15 cellular contexts compared by ENCODE assay signal in genomic region chr18:8792688-8793316, GRCh38.
DNase-seq lines count a peak whose midpoint lies in the region; ATAC-seq, FAIRE-seq and TF ChIP-seq lines count a peak whose summit lies in the region.
"Had no signal": no experiment of that assay in that cellular context is flagged by ENCODE, and none has a peak within 500 bp of the region (broad histone marks: within the 10 kb centered on the region; RNA-seq: fewer than 3 reads in every experiment).

No MANE protein-coding gene starts in this region.

- no peak for DNase-seq in AG04450 (ENCODE audit: low read depth, low spot score)
- DNase-seq in H1 (ENCODE audit: low read depth in 1 of 2, low spot score in 2 of 2): no peak
- no peak for DNase-seq in trophoblast cell
- DNase-seq in left colon: no peak
- no peak for DNase-seq in activated naive CD4-positive, alpha-beta T cell treated with anti-CD3 and anti-CD28 coated beads, Interleukin-2, amount 50 U/mL, for 72 hours (ENCODE audit: low spot score in 2 of 2)
- no peak for DNase-seq in central memory CD4-positive, alpha-beta T cell
- no peak for DNase-seq in activated CD4-positive, alpha-beta T cell treated with anti-CD3 and anti-CD28 coated beads for 36 hours
- DNase-seq: CD8-positive, alpha-beta memory T cell; H7; NCI-H1436; NCI-H2081 treated with DMSO at 0.1 percent for 48 hours; NCI-H524; RPMI8226 had no signal

- H4K91ac ChIP-seq in H1 (replicated peaks; ENCODE audit: insufficient read length, low read length): no peak overlapping the region
- H4K91ac ChIP-seq in trophoblast cell (ENCODE audit: low read depth, low read length): no peak overlapping the region

- intact Hi-C loops in left colon (cut with DNase I, micrococcal nuclease): loop anchor here in 1 of 2 donors (10.0 kb wide), 1 partner anchor 192 kb away; no protein-coding TSS in a partner anchor
- intact Hi-C loops in activated CD4-positive, alpha-beta T cell treated with anti-CD3 and anti-CD28 coated beads for 36 hours (cut with DNase I, micrococcal nuclease): no loop called here

- H3K18ac ChIP-seq in H1 (ENCODE audit: extremely low read depth, low read length) (peak overlapping the region; percentile 9; the same call in 1 of the 2 replicates), trophoblast cell (ENCODE audit: low read length) (no peak overlapping the region)

- no peak overlapping the region for H3K27ac Mint-ChIP-seq in activated naive CD4-positive, alpha-beta T cell treated with anti-CD3 and anti-CD28 coated beads, Interleukin-2, amount 50 U/mL, for 72 hours
- no peak overlapping the region for H3K27ac Mint-ChIP-seq in activated CD4-positive, alpha-beta T cell treated with anti-CD3 and anti-CD28 coated beads for 36 hours
- H3K27ac Mint-ChIP-seq: B cell; CD8-positive, alpha-beta memory T cell had no signal

- H2BK20ac ChIP-seq in H1 (ENCODE audit: low read length): peak overlapping the region; percentile 43

- H3K27me3 ChIP-seq in AG04450 (ENCODE audit: control insufficient read depth, insufficient read depth, low read length) (no peaks in the 10 kb centered on the region), H1 (replicated peaks in 1 of 4; ENCODE audit: control insufficient read depth in 3 of 4, extremely low read depth in 1 of 4, insufficient read depth in 3 of 4, low read length in 3 of 4) (no peaks in the 10 kb centered on the region), trophoblast cell (ENCODE audit: insufficient read depth, low read length) (no peaks in the 10 kb centered on the region)

- H3K36me3 ChIP-seq in HEK293 (ENCODE audit: control insufficient read depth in 2 of 2, insufficient read depth in 1 of 2, low read length in 2 of 2): peaks cover 0 to 17% of the 10 kb centered on the region in 2 experiments; a peak in 1 of 3 replicates
- peaks cover 0 to 27% (median 7%) of the 10 kb centered on the region in 4 experiments; a peak in 4 of 8 replicates for H3K36me3 ChIP-seq in H1 (ENCODE audit: control insufficient read depth in 2 of 4, insufficient read depth in 4 of 4, low read length in 3 of 4)
- no peaks in the 10 kb centered on the region for H3K36me3 ChIP-seq in trophoblast cell (ENCODE audit: control insufficient read depth in 1 of 2, insufficient read depth in 2 of 2, low read length in 2 of 2)

- no peaks in the 10 kb centered on the region for H3K79me2 ChIP-seq in H1 (ENCODE audit: control insufficient read depth in 1 of 2, insufficient read depth in 2 of 2, low read length in 2 of 2)
- H3K79me2 ChIP-seq in trophoblast cell (ENCODE audit: control insufficient read depth, insufficient read depth, low read length, poor library complexity): no peaks in the 10 kb centered on the region

- no peak for TF ChIP-seq EP300 in H1 (IDR thresholded peaks at IDR 0.05; ENCODE audit: borderline replicate concordance in 1 of 2, low read depth in 2 of 2, low read length in 2 of 2)

- H3K4me1 Mint-ChIP-seq in activated CD4-positive, alpha-beta T cell treated with anti-CD3 and anti-CD28 coated beads for 36 hours: peaks cover 4% of the 10 kb centered on the region

- H4K8ac ChIP-seq in H1 (ENCODE audit: extremely low read depth, insufficient read depth, low read length): no peak overlapping the region; the same call in none of the 2 replicates
- no peak overlapping the region for H4K8ac ChIP-seq in trophoblast cell (ENCODE audit: low read depth, low read length)

- H3K36me3 Mint-ChIP-seq in activated naive CD4-positive, alpha-beta T cell treated with anti-CD3 and anti-CD28 coated beads, Interleukin-2, amount 50 U/mL, for 72 hours: no peaks in the 10 kb centered on the region
- H3K36me3 Mint-ChIP-seq in activated CD4-positive, alpha-beta T cell treated with anti-CD3 and anti-CD28 coated beads for 36 hours (ENCODE audit: low read depth): no peaks in the 10 kb centered on the region
- H3K36me3 Mint-ChIP-seq: CD8-positive, alpha-beta memory T cell had no signal

- H3K9ac ChIP-seq in H1 (replicated peaks in 1 of 4; ENCODE audit: extremely low read depth in 1 of 4, low read depth in 3 of 4, low read length in 3 of 4): no peak overlapping the region
- H3K9ac ChIP-seq in trophoblast cell (ENCODE audit: low read length): no peak overlapping the region

- peaks cover 4% of the 10 kb centered on the region for H3K27me3 Mint-ChIP-seq in activated CD4-positive, alpha-beta T cell treated with anti-CD3 and anti-CD28 coated beads for 36 hours
- H3K27me3 Mint-ChIP-seq: B cell had no signal

- H3K9me3 ChIP-seq in AG04450 (ENCODE audit: control insufficient read depth, insufficient read depth, low read length) (no peaks in the 10 kb centered on the region), HEK293 (ENCODE audit: control insufficient read depth, insufficient read depth, low read depth, low read length) (no peaks in the 10 kb centered on the region), H1 (ENCODE audit: insufficient read depth in 2 of 2, low read depth in 1 of 2, low read length in 1 of 2) (no peaks in the 10 kb centered on the region), trophoblast cell (ENCODE audit: insufficient read depth, low read depth, low read length) (no peaks in the 10 kb centered on the region)

- TF ChIP-seq POLR2A in H1 (IDR thresholded peaks at IDR 0.05; ENCODE audit: control extremely low read depth in 1 of 2, low read depth in 2 of 2, low read length in 2 of 2): no peak

- ATAC-seq in left colon: no peak
- ATAC-seq in activated naive CD4-positive, alpha-beta T cell treated with anti-CD3 and anti-CD28 coated beads, Interleukin-2, amount 50 U/mL, for 72 hours: no peak
- ATAC-seq in activated CD4-positive, alpha-beta T cell treated with anti-CD3 and anti-CD28 coated beads for 36 hours: no peak

- no peak overlapping the region for H3K4me3 Mint-ChIP-seq in activated CD4-positive, alpha-beta T cell treated with anti-CD3 and anti-CD28 coated beads for 36 hours
- H3K4me3 Mint-ChIP-seq: B cell; CD8-positive, alpha-beta memory T cell had no signal

- no peak overlapping the region for H3K14ac ChIP-seq in H1 (ENCODE audit: insufficient read length)
- no peak overlapping the region for H3K14ac ChIP-seq in trophoblast cell (ENCODE audit: low read length)

- H3K9me3 Mint-ChIP-seq in activated naive CD4-positive, alpha-beta T cell treated with anti-CD3 and anti-CD28 coated beads, Interleukin-2, amount 50 U/mL, for 72 hours: no peaks in the 10 kb centered on the region
- no peaks in the 10 kb centered on the region for H3K9me3 Mint-ChIP-seq in activated CD4-positive, alpha-beta T cell treated with anti-CD3 and anti-CD28 coated beads for 36 hours (ENCODE audit: low read depth)
- H3K9me3 Mint-ChIP-seq: CD8-positive, alpha-beta memory T cell had no signal

- H3K4ac ChIP-seq in H1 (replicated peaks; ENCODE audit: insufficient read length, low read depth, low read length) (no peak overlapping the region), trophoblast cell (ENCODE audit: low read depth, low read length) (no peak overlapping the region)

- no peak overlapping the region; the same call in 1 of the 2 replicates for H2BK15ac ChIP-seq in H1 (ENCODE audit: low read length)

- H3K4me1 ChIP-seq in HEK293 (ENCODE audit: control insufficient read depth, insufficient read depth, low read length) (no peaks in the 10 kb centered on the region), H1 (replicated peaks in 1 of 4; ENCODE audit: control insufficient read depth in 3 of 4, insufficient read depth in 4 of 4, low read length in 3 of 4) (peaks cover 7 to 29% (median 16%) of the 10 kb centered on the region in 4 experiments), trophoblast cell (ENCODE audit: control insufficient read depth in 1 of 2, insufficient read depth in 2 of 2, low read length in 2 of 2) (peaks cover 12 to 16% of the 10 kb centered on the region in 2 experiments)

- no peaks in the 10 kb centered on the region for H3K79me1 ChIP-seq in H1 (ENCODE audit: low read depth, low read length)
- no peaks in the 10 kb centered on the region for H3K79me1 ChIP-seq in trophoblast cell (ENCODE audit: low read length)

- H2BK5ac ChIP-seq in H1 (ENCODE audit: low read depth, low read length): peak overlapping the region; percentile 49; the same call in 1 of the 2 replicates
- H2BK5ac ChIP-seq in trophoblast cell (ENCODE audit: low read depth, low read length, poor library complexity): no peak overlapping the region

- H4K20me1 ChIP-seq in H1 (replicated peaks in 1 of 2; ENCODE audit: control insufficient read depth in 1 of 2, insufficient read depth in 2 of 2, low read length in 2 of 2): no peaks in the 10 kb centered on the region

- no peak overlapping the region for H4K5ac ChIP-seq in H1 (ENCODE audit: insufficient read length, low read depth, low read length)

- peak overlapping the region; percentile 29 for H2BK120ac ChIP-seq in H1 (replicated peaks; ENCODE audit: low read depth, low read length)
- no peak overlapping the region for H2BK120ac ChIP-seq in trophoblast cell (ENCODE audit: insufficient read depth, low read length, poor library complexity)

- POLR2A ChIA-PET in AG04450 (lab: Yijun Ruan, JAX) (no interaction called here), HEK293 (lab: Yijun Ruan, JAX) (interaction anchor here (1.0 kb wide), 1 partner anchor 81 kb away, joined by 3 read pairs; no protein-coding TSS in a partner anchor), H1 (lab: Charles Lee; ENCODE audit: partially characterized antibody) (no interaction called here)
- POLR2A ChIA-PET in activated CD4-positive, alpha-beta T cell treated with anti-CD3 and anti-CD28 coated beads for 36 hours (lab: Charles Lee): no interaction called here

- H2AK5ac ChIP-seq in H1 (ENCODE audit: low read depth, low read length): no peak overlapping the region
- H2AK5ac ChIP-seq in trophoblast cell (ENCODE audit: low read length): no peak overlapping the region

- WGBS in H1 (ENCODE audit: extremely low coverage in 1 of 2, insufficient coverage in 1 of 2, insufficient read length in 1 of 2, insufficient replicate concordance in 2 of 2, low coverage in 1 of 2, low lambda C conversion rate in 2 of 2, missing lambda C conversion rate in 1 of 2), 2 experiments: 92% methylated on average over 15 of the region's 16 CpGs; no CpG with 5 or more reads in 1 of the 2 experiments
- no CpG with 5 or more reads among the region's 16 CpGs for WGBS in trophoblast cell (ENCODE audit: extremely low coverage, insufficient coverage, insufficient read length)

- no peak for FAIRE-seq in H1 (lab: Jason Lieb, UNC)

- no peak overlapping the region; a peak in 1 of 4 replicates for H3K4me2 ChIP-seq in H1 (ENCODE audit: insufficient read depth in 1 of 2, low read depth in 2 of 2, low read length in 2 of 2)
- no peak overlapping the region for H3K4me2 ChIP-seq in trophoblast cell (ENCODE audit: low read length)

- H3K23ac ChIP-seq in H1 (ENCODE audit: insufficient read length) (no peak overlapping the region), trophoblast cell (ENCODE audit: low read length) (no peak overlapping the region)

- no peak overlapping the region for H4K12ac ChIP-seq in trophoblast cell (ENCODE audit: low read depth, low read length)

- H3K23me2 ChIP-seq in H1 (ENCODE audit: low read depth, low read length): no peaks in the 10 kb centered on the region

- H2AFZ ChIP-seq in H1 (ENCODE audit: low read length): no peak overlapping the region
- H2AFZ ChIP-seq in trophoblast cell (ENCODE audit: insufficient read depth, low read length, poor library complexity): no peak overlapping the region

- no peak for TF ChIP-seq RAD21 in H1 (IDR thresholded peaks at IDR 0.05 in 1 of 2, conservative IDR thresholded peaks at IDR 0.05 in 1 of 2; ENCODE audit: low read depth in 2 of 2, low read length in 2 of 2)

- peak overlapping the region; percentile 21 for H3K27ac ChIP-seq in AG04450 (ENCODE audit: low read depth, low read length)
- H3K27ac ChIP-seq in HEK293 (ENCODE audit: extremely low read depth, low read depth, low read length): no peak overlapping the region
- H3K27ac ChIP-seq in H1 (ENCODE audit: low read depth, low read length): no peak overlapping the region
- no peak overlapping the region for H3K27ac ChIP-seq in trophoblast cell (ENCODE audit: low read depth, low read length)

- TF ChIP-seq CTCF in AG04450 (IDR thresholded peaks at IDR 0.05; ENCODE audit: low read depth, low read length) (no peak), HEK293 (tag by site-specific recombination; IDR thresholded peaks at IDR 0.05) (no peak), H1 (IDR thresholded peaks at IDR 0.05; ENCODE audit: control extremely low read depth in 1 of 3, insufficient read depth in 1 of 3, low read depth in 1 of 3, low read length in 3 of 3) (no peak)

- no peak overlapping the region for H3K4me3 ChIP-seq in AG04450 (ENCODE audit: low read depth, low read length)
- no peak overlapping the region for H3K4me3 ChIP-seq in HEK293 (ENCODE audit: low read depth, low read length)
- no peak overlapping the region for H3K4me3 ChIP-seq in H1 (ENCODE audit: extremely low read depth in 1 of 4, insufficient read depth in 2 of 4, low read depth in 3 of 4, low read length in 4 of 4)
- no peak overlapping the region for H3K4me3 ChIP-seq in trophoblast cell (ENCODE audit: low read depth, low read length)

- no peak overlapping the region for H3K56ac ChIP-seq in H1 (replicated peaks; ENCODE audit: insufficient read length, low read depth, low read length)

- no peak overlapping the region; the same call in 1 of the 2 replicates for H2BK12ac ChIP-seq in H1 (ENCODE audit: low read depth, low read length)
- peak overlapping the region; percentile 6 for H2BK12ac ChIP-seq in trophoblast cell (ENCODE audit: low read length)

- CTCF ChIA-PET in AG04450 (lab: Charles Lee) (no interaction called here), HEK293 (lab: Yijun Ruan, JAX) (interaction anchor here (0.8 kb wide), 1 partner anchor 1003 kb away, joined by 3 read pairs; no protein-coding TSS in a partner anchor), H1 (lab: Charles Lee; ENCODE audit: partially characterized antibody) (interaction anchor here (0.9 to 1.9 kb wide), 7 partner anchors 9 to 130 kb away, joined by 3 to 5 read pairs (median 3); no protein-coding TSS in a partner anchor)
- CTCF ChIA-PET in activated CD4-positive, alpha-beta T cell treated with anti-CD3 and anti-CD28 coated beads for 36 hours (lab: Charles Lee): no interaction called here

Comparison
In these comparisons a context has a peak if more than half of its experiments do, and no peak if none do; other contexts are left out.
1. CTCF ChIA-PET loops: an anchor here in HEK293 (0.8 kb wide) and H1 (0.9 to 1.9 kb wide); none called in AG04450 and activated CD4-positive, alpha-beta T cell treated with anti-CD3 and anti-CD28 coated beads for 36 hours.